In genomic region chr3:129122697-129123055, GRCh38 we compare ENCODE assay signal across 8 cellular contexts. TPM values are rescaled to one million over a fixed set of nuclear protein-coding genes. Genes with fewer than 3 reads are reported as not detected.
DNase-seq lines count a peak whose midpoint lies in the region; ATAC-seq and TF ChIP-seq lines count a peak whose summit lies in the region.

No MANE protein-coding gene starts in this region.

- H3K27me3 Mint-ChIP-seq in endothelial cell (ENCODE audit: unreplicated experiment), result peaks cover 11% of the 10 kb centered on the region

- no peaks in the 10 kb centered on the region for H3K9me2 ChIP-seq in DOHH2 (replicated peaks; ENCODE audit: control insufficient read depth, low read length)

- DNase-seq in OCI-M1 (lab: John Stamatoyannopoulos, UW), result peak; percentile 41
- DNase-seq in endothelial cell (ENCODE audit: low spot score), result peak; percentile 24
- DNase-seq in ovary, result peak in 2 of 5 donors; percentile 40 to 51
- DNase-seq in midbrain (lab: John Stamatoyannopoulos, UW), result no peak
- DNase-seq in T1000 (lab: John Stamatoyannopoulos, UW), result no peak
- DNase-seq in activated CD4-positive, CD25-positive, alpha-beta regulatory T cell treated with anti-CD3 and anti-CD28 coated beads, Interleukin-2, amount 50 U/mL, for 72 hours, result no peak

- H3K36me3 ChIP-seq in DOHH2 (ENCODE audit: control insufficient read depth, low read length) (no peaks in the 10 kb centered on the region), ovary (no peaks in the 10 kb centered on the region)

- no peak for TF ChIP-seq EP300 in ovary (IDR thresholded peaks at IDR 0.05)

- H3K4me1 Mint-ChIP-seq in endothelial cell (ENCODE audit: unreplicated experiment), result peaks cover 37% of the 10 kb centered on the region

- H3K4me1 ChIP-seq in DOHH2 (ENCODE audit: control insufficient read depth, low read length) (peaks cover 33% of the 10 kb centered on the region), ovary (ENCODE audit: insufficient read depth) (peaks cover 8% of the 10 kb centered on the region)

- peaks cover 5% of the 10 kb centered on the region; the same call in 1 of the 2 replicates for H3K79me2 ChIP-seq in DOHH2 (ENCODE audit: control insufficient read depth, low read length)

- intact Hi-C loops in ovary (cut with DNase I), result no loop called here

- TF ChIP-seq POLR2A in ovary (IDR thresholded peaks at IDR 0.05), result no peak

- H3K4me3 ChIP-seq in DOHH2 (ENCODE audit: low read length) (peak overlapping the region; percentile 78), ovary (no peak overlapping the region)

- peak overlapping the region; percentile 24 for H3K27ac Mint-ChIP-seq in endothelial cell (ENCODE audit: unreplicated experiment)

- H3K27me3 ChIP-seq in DOHH2 (ENCODE audit: control insufficient read depth, low read length), result no peaks in the 10 kb centered on the region
- H3K27me3 ChIP-seq in ovary, result no peaks in the 10 kb centered on the region

- peaks cover 34% of the 10 kb centered on the region for H3K36me3 Mint-ChIP-seq in endothelial cell (ENCODE audit: low read depth, unreplicated experiment)

- peaks cover 5% of the 10 kb centered on the region; the same call in 1 of the 2 replicates for H4K20me1 ChIP-seq in DOHH2 (ENCODE audit: control insufficient read depth, insufficient read depth, low read depth, low read length)

- peaks cover 17% of the 10 kb centered on the region for H3F3A ChIP-seq in DOHH2 (ENCODE audit: control insufficient read depth, insufficient read depth)

- no peaks in the 10 kb centered on the region for H3K9me3 Mint-ChIP-seq in endothelial cell (ENCODE audit: unreplicated experiment)

- TF ChIP-seq CTCF in DOHH2 (IDR thresholded peaks at IDR 0.05; ENCODE audit: low read depth, low read length, poor library complexity, severe bottlenecking), result no peak
- no peak for TF ChIP-seq CTCF in endothelial cell (IDR thresholded peaks at IDR 0.05; ENCODE audit: unreplicated experiment)
- no peak for TF ChIP-seq CTCF in ovary (IDR thresholded peaks at IDR 0.05)

- WGBS in ovary, 3 donors, result 42 to 48% (median 45%) methylated on average over 3 of the region's 3 CpGs

- peak overlapping the region; percentile 85 for H3K4me3 Mint-ChIP-seq in endothelial cell (ENCODE audit: unreplicated experiment)

- no peak overlapping the region for H3K27ac ChIP-seq in DOHH2 (ENCODE audit: low read depth, low read length)
- peak overlapping the region; percentile 90 to 95 for H3K27ac ChIP-seq in ovary

- H3K9me3 ChIP-seq in DOHH2 (ENCODE audit: control insufficient read depth, insufficient read depth, low read length), result no peaks in the 10 kb centered on the region
- H3K9me3 ChIP-seq in ovary, result no peaks in the 10 kb centered on the region

- peak overlapping the region; percentile 69 for H3K4me2 ChIP-seq in DOHH2 (ENCODE audit: low read length)

- no peak for ATAC-seq in HG03354 (IDR thresholded peaks at IDR 0.05; ENCODE audit: poor library complexity, severe bottlenecking, unreplicated experiment)

RNA-seq across cellular contexts. Expression of gene RAB43, which starts 1.1 kb away (rescaled TPM):
- total RNA-seq in endothelial cell (ENCODE audit: unreplicated experiment) (53.0 TPM), ovary (10 to 100 TPM; 10.9 to 37.7 (median 24.8) TPM)
- polyA plus RNA-seq in ovary, result 10 to 100 TPM in 1 of 2 donors, under 1 TPM in 1; 0.88 to 22.3 TPM

RNA-seq across cellular contexts. Expression of gene ISY1, which starts 38.2 kb away (rescaled TPM):
- total RNA-seq in endothelial cell (ENCODE audit: unreplicated experiment) (61.9 TPM), ovary (10 to 100 TPM; 13.1 to 36.6 (median 28.5) TPM)
- polyA plus RNA-seq in ovary, result 10 to 100 TPM; 31.7 to 45.3 TPM

Comparison
In these comparisons a context has a peak if more than half of its experiments do, and no peak if none do; other contexts are left out.
1. DNase-seq: peak in OCI-M1 (single experiment) and endothelial cell (single experiment); none in midbrain (single experiment), T1000 (single experiment) and activated CD4-positive, CD25-positive, alpha-beta regulatory T cell treated with anti-CD3 and anti-CD28 coated beads, Interleukin-2, amount 50 U/mL, for 72 hours (single experiment).